In the genomic region with DNA sequence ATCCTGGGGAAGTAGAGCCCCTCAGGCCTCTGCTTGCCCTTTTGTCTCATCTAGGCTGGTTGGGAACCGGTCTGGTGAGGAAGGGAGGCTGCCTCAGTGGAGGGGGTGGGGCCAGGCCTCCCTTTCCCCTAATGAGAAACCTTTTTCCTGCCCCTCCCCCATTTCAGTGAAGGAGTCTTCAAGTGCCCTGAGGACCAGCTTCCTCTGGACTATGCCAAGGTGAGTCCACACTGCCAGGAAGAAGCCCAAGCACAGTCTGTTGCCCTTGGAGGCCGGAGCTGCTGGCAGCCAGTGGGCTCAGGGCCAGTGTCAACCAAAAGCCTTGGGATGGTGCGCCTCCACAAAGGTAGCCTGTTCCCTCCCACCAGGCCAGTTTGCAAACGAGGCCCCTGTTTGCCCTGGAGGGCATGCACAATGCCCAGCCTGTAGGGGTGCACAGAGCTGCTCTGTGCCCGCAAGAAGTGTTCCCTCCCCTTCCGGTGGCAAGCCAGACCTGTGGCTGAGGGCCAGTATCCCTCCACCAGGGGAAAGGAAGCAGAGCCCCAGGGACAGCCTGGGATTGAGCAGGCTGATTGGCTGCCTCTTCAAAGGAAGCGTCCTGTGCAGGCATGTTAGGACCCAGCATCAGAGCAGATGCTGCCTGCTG, we compare ENCODE assay signal across 8 cellular contexts. TPM values are rescaled to one million over a fixed set of nuclear protein-coding genes. Genes with fewer than 3 reads are reported as not detected.
DNase-seq lines count a peak whose midpoint lies in the region; ATAC-seq and TF ChIP-seq lines count a peak whose summit lies in the region.

No MANE protein-coding gene starts in this region.

- no peaks in the 10 kb centered on the region for H3K9me3 Mint-ChIP-seq in nephron
- no peaks in the 10 kb centered on the region for H3K9me3 Mint-ChIP-seq in natural killer cell treated with Interleukin-12 subunit alpha and Interleukin-12 subunit beta and Interleukin-15 and Interleukin-18, amount 100 ng/mL, for 72 hours
- no peaks in the 10 kb centered on the region for H3K9me3 Mint-ChIP-seq in CD4-positive, alpha-beta memory T cell

- H3K4me3 Mint-ChIP-seq in nephron, result peak overlapping the region; percentile 97 to 99 (median 98)
- no peak overlapping the region for H3K4me3 Mint-ChIP-seq in natural killer cell treated with Interleukin-12 subunit alpha and Interleukin-12 subunit beta and Interleukin-15 and Interleukin-18, amount 100 ng/mL, for 72 hours
- H3K4me3 Mint-ChIP-seq in CD4-positive, alpha-beta memory T cell, result no peak overlapping the region

- no peaks in the 10 kb centered on the region for H3K27me3 ChIP-seq in BE2C
- no peaks in the 10 kb centered on the region for H3K27me3 ChIP-seq in CD4-positive, alpha-beta memory T cell (ENCODE audit: insufficient read depth, low read length)

- H3K4me3 ChIP-seq in BE2C (ENCODE audit: low read depth, low read length), result no peak overlapping the region
- no peak overlapping the region for H3K4me3 ChIP-seq in CD4-positive, alpha-beta memory T cell (ENCODE audit: low read length in 2 of 2)

- no peak overlapping the region for H3K27ac ChIP-seq in CD4-positive, alpha-beta memory T cell (ENCODE audit: low read depth, low read length)

- ATAC-seq in natural killer cell treated with Interleukin-12 subunit alpha and Interleukin-12 subunit beta and Interleukin-15 and Interleukin-18, amount 100 ng/mL, for 72 hours, result no peak

- no peak for TF ChIP-seq CTCF in BE2C (IDR thresholded peaks at IDR 0.05; ENCODE audit: low read depth, low read length)
- no peak for TF ChIP-seq CTCF in nephron (IDR thresholded peaks at IDR 0.05; ENCODE audit: unreplicated experiment in 3 of 3)

- peak overlapping the region; percentile 95 to 100 (median 99) for H3K27ac Mint-ChIP-seq in nephron
- H3K27ac Mint-ChIP-seq in natural killer cell treated with Interleukin-12 subunit alpha and Interleukin-12 subunit beta and Interleukin-15 and Interleukin-18, amount 100 ng/mL, for 72 hours, result no peak overlapping the region
- H3K27ac Mint-ChIP-seq in CD4-positive, alpha-beta memory T cell, result peak overlapping the region in 2 of 7 donors; percentile 29 to 92

- peaks cover 25% of the 10 kb centered on the region for H3K36me3 ChIP-seq in BE2C
- H3K36me3 ChIP-seq in CD4-positive, alpha-beta memory T cell (ENCODE audit: insufficient read depth, low read length), result peaks cover 23% of the 10 kb centered on the region

- no peaks in the 10 kb centered on the region for H3K9me3 ChIP-seq in BE2C
- H3K9me3 ChIP-seq in CD4-positive, alpha-beta memory T cell (ENCODE audit: control insufficient read depth in 1 of 2, low read length in 2 of 2), result no peaks in the 10 kb centered on the region

- H3K36me3 Mint-ChIP-seq in nephron (ENCODE audit: low read depth), result peaks cover 36% of the 10 kb centered on the region
- H3K36me3 Mint-ChIP-seq in natural killer cell treated with Interleukin-12 subunit alpha and Interleukin-12 subunit beta and Interleukin-15 and Interleukin-18, amount 100 ng/mL, for 72 hours, result no peaks in the 10 kb centered on the region
- H3K36me3 Mint-ChIP-seq in CD4-positive, alpha-beta memory T cell, result peaks cover 0 to 22% of the 10 kb centered on the region in 2 donors

- POLR2A ChIA-PET in CD4-positive, alpha-beta memory T cell (lab: Charles Lee; ENCODE audit: partially characterized antibody), result interaction anchor here (19.4 kb wide), 1 partner anchor 23 kb away, joined by 528 read pairs; a partner anchor contains a TSS

- intact Hi-C loops in CD4-positive, alpha-beta memory T cell (cut with micrococcal nuclease), result no loop called here

- DNase-seq in BE2C, result peak; percentile 64
- peak; percentile 45 for DNase-seq in NCI-H2171 (lab: John Stamatoyannopoulos, UW)
- DNase-seq in dermis blood vessel endothelial cell, result peak; percentile 37
- DNase-seq in HuH-7 (ENCODE audit: low spot score), result no peak
- DNase-seq in EL, result no peak
- DNase-seq in natural killer cell treated with Interleukin-12 subunit alpha and Interleukin-12 subunit beta and Interleukin-15 and Interleukin-18, amount 100 ng/mL, for 72 hours (ENCODE audit: low spot score), result no peak
- no peak for DNase-seq in CD4-positive, alpha-beta memory T cell

- H3K4me1 ChIP-seq in BE2C, result peaks cover 12% of the 10 kb centered on the region
- H3K4me1 ChIP-seq in CD4-positive, alpha-beta memory T cell (ENCODE audit: insufficient read depth, low read length), result peaks cover 28% of the 10 kb centered on the region

- peaks cover 34% of the 10 kb centered on the region for H3K4me1 Mint-ChIP-seq in nephron
- H3K4me1 Mint-ChIP-seq in natural killer cell treated with Interleukin-12 subunit alpha and Interleukin-12 subunit beta and Interleukin-15 and Interleukin-18, amount 100 ng/mL, for 72 hours (ENCODE audit: low read depth in 2 of 2), result peaks cover 0 to 5% of the 10 kb centered on the region in 2 donors
- peaks cover 8 to 29% (median 18%) of the 10 kb centered on the region in 4 donors for H3K4me1 Mint-ChIP-seq in CD4-positive, alpha-beta memory T cell

- CTCF ChIA-PET in CD4-positive, alpha-beta memory T cell (lab: Charles Lee; ENCODE audit: partially characterized antibody), result interaction anchor here (0.9 to 13.1 kb wide), 3 partner anchors 17 to 28 kb away, joined by 3 to 492 read pairs (median 6); a partner anchor contains a TSS

- no peaks in the 10 kb centered on the region for H3K27me3 Mint-ChIP-seq in nephron (ENCODE audit: low read depth)
- H3K27me3 Mint-ChIP-seq in natural killer cell treated with Interleukin-12 subunit alpha and Interleukin-12 subunit beta and Interleukin-15 and Interleukin-18, amount 100 ng/mL, for 72 hours, result no peaks in the 10 kb centered on the region
- H3K27me3 Mint-ChIP-seq in CD4-positive, alpha-beta memory T cell, result no peaks in the 10 kb centered on the region

RNA-seq across cellular contexts. Expression of a gene that starts 3.4 kb away (rescaled TPM):
- 209 TPM for polyA plus RNA-seq in BE2C (2012; ENCODE audit: insufficient read depth, insufficient read length, low read depth)
- total RNA-seq in dermis blood vessel endothelial cell, result 32.1 and 37.4 TPM in 2 replicates
- total RNA-seq in natural killer cell treated with Interleukin-12 subunit alpha and Interleukin-12 subunit beta and Interleukin-15 and Interleukin-18, amount 100 ng/mL, for 72 hours, result 100 to 1,000 TPM in 1 of 2 donors, 10 to 100 TPM in 1; 59.7 to 186 TPM
- 10 to 100 TPM; 31.2 to 32.9 TPM for total RNA-seq in CD4-positive, alpha-beta memory T cell
- 1 to 10 TPM in 1 of 2 donors, under 1 TPM in 1; 0.61 to 2.5 TPM for polyA plus RNA-seq in CD4-positive, alpha-beta memory T cell

RNA-seq across cellular contexts. Expression of a gene that starts 18.6 kb away (rescaled TPM):
- polyA plus RNA-seq in BE2C (2012; ENCODE audit: insufficient read depth, insufficient read length, low read depth), result 1.9 TPM
- 2.9 and 3.9 TPM in 2 replicates for total RNA-seq in dermis blood vessel endothelial cell
- 10 to 100 TPM in 1 of 2 donors, 1 to 10 TPM in 1; 3.2 to 10.2 TPM for total RNA-seq in natural killer cell treated with Interleukin-12 subunit alpha and Interleukin-12 subunit beta and Interleukin-15 and Interleukin-18, amount 100 ng/mL, for 72 hours
- total RNA-seq in CD4-positive, alpha-beta memory T cell, result 10 to 100 TPM; 11.4 to 13.8 TPM
- 1 to 10 TPM; 1.9 to 4.5 TPM for polyA plus RNA-seq in CD4-positive, alpha-beta memory T cell

RNA-seq across cellular contexts. Expression of a gene that starts 21.1 kb away (rescaled TPM):
- 2.0 TPM for polyA plus RNA-seq in BE2C (2012; ENCODE audit: insufficient read depth, insufficient read length, low read depth)
- total RNA-seq in dermis blood vessel endothelial cell, result 0.85 and 0.93 TPM in 2 replicates
- 1 to 10 TPM; 1.5 to 9.7 TPM for total RNA-seq in natural killer cell treated with Interleukin-12 subunit alpha and Interleukin-12 subunit beta and Interleukin-15 and Interleukin-18, amount 100 ng/mL, for 72 hours
- 1 to 10 TPM; 1.0 to 2.2 TPM for total RNA-seq in CD4-positive, alpha-beta memory T cell
- polyA plus RNA-seq in CD4-positive, alpha-beta memory T cell, result under 1 TPM in 1 of 2 donors, not detected in 1; 0.52 TPM

RNA-seq across cellular contexts. Expression of a gene that starts 27.4 kb away (rescaled TPM):
- 739 TPM for polyA plus RNA-seq in BE2C (2012; ENCODE audit: insufficient read depth, insufficient read length, low read depth)
- 777 and 912 TPM in 2 replicates for total RNA-seq in dermis blood vessel endothelial cell
- 1,000 to 10,000 TPM; 1,264 to 1,439 TPM for total RNA-seq in natural killer cell treated with Interleukin-12 subunit alpha and Interleukin-12 subunit beta and Interleukin-15 and Interleukin-18, amount 100 ng/mL, for 72 hours
- total RNA-seq in CD4-positive, alpha-beta memory T cell, result 1,000 to 10,000 TPM; 3,285 to 3,424 TPM
- polyA plus RNA-seq in CD4-positive, alpha-beta memory T cell, result 1,000 to 10,000 TPM; 5,402 to 5,583 TPM

RNA-seq across cellular contexts. Expression of a gene that starts 29.5 kb away (rescaled TPM):
- polyA plus RNA-seq in BE2C (2012; ENCODE audit: insufficient read depth, insufficient read length, low read depth), result not detected
- 25.6 and 36.9 TPM in 2 replicates for total RNA-seq in dermis blood vessel endothelial cell
- total RNA-seq in natural killer cell treated with Interleukin-12 subunit alpha and Interleukin-12 subunit beta and Interleukin-15 and Interleukin-18, amount 100 ng/mL, for 72 hours, result 10 to 100 TPM in 1 of 2 donors, 1 to 10 TPM in 1; 8.5 to 25.7 TPM
- 1 to 10 TPM; 4.0 to 6.3 TPM for total RNA-seq in CD4-positive, alpha-beta memory T cell
- 1 to 10 TPM; 3.0 to 8.7 TPM for polyA plus RNA-seq in CD4-positive, alpha-beta memory T cell

Comparison
In these comparisons a context has a peak if more than half of its experiments do, and no peak if none do; other contexts are left out.
1. DNase-seq: peak in BE2C (single experiment), NCI-H2171 (single experiment) and dermis blood vessel endothelial cell (single experiment); none in HuH-7 (single experiment), EL (single experiment), natural killer cell treated with Interleukin-12 subunit alpha and Interleukin-12 subunit beta and Interleukin-15 and Interleukin-18, amount 100 ng/mL, for 72 hours (single experiment) and CD4-positive, alpha-beta memory T cell (0 of 5).
2. H3K27ac Mint-ChIP-seq: peak in nephron (3 of 3); none in natural killer cell treated with Interleukin-12 subunit alpha and Interleukin-12 subunit beta and Interleukin-15 and Interleukin-18, amount 100 ng/mL, for 72 hours (0 of 2).
3. H3K4me3 Mint-ChIP-seq: peak in nephron (3 of 3); none in natural killer cell treated with Interleukin-12 subunit alpha and Interleukin-12 subunit beta and Interleukin-15 and Interleukin-18, amount 100 ng/mL, for 72 hours (single experiment) and CD4-positive, alpha-beta memory T cell (0 of 8).